11 cellular contexts compared by ENCODE assay signal in genomic region chr19:39144487-39145071, GRCh38. TPM values are rescaled to one million over a fixed set of nuclear protein-coding genes. Genes with fewer than 3 reads are reported as not detected.
A peak's percentile ranks its signal among the peaks of the same experiment; 100 is the strongest.
DNase-seq lines count a peak whose midpoint lies in the region; ATAC-seq, FAIRE-seq and TF ChIP-seq lines count a peak whose summit lies in the region.
"Had no signal": no experiment of that assay in that cellular context is flagged by ENCODE, and none has a peak within 500 bp of the region (broad histone marks: within the 10 kb centered on the region; RNA-seq: fewer than 3 reads in every experiment).

No MANE protein-coding gene starts in this region.

- H3K9me3 ChIP-seq in astrocyte (ENCODE audit: insufficient read depth, low read depth, low read length) = no peaks in the 10 kb centered on the region
- no peaks in the 10 kb centered on the region for H3K9me3 ChIP-seq in left ventricle myocardium inferior (replicated peaks)
- no peaks in the 10 kb centered on the region for H3K9me3 ChIP-seq in pancreas

- H3K4me1 Mint-ChIP-seq in astrocyte (ENCODE audit: low read depth, unreplicated experiment) = peaks cover 29% of the 10 kb centered on the region
- H3K4me1 Mint-ChIP-seq in stimulated activated naive B cell treated with anti-CD40 and anti-IgM and Interleukin-4, amounts not matched to agents 10 μg/mL and 1 μg/mL and 100 μg/mL, for 72 hours = peaks cover 28 to 47% of the 10 kb centered on the region in 2 donors

- H3K4me3 ChIP-seq in astrocyte (ENCODE audit: insufficient read depth, low read depth, low read length) (no peak overlapping the region), left ventricle myocardium inferior (peak overlapping the region; percentile 27), pancreas (no peak overlapping the region)
- H3K4me3 ChIP-seq: SK-N-MC had no signal

- H3K27ac Mint-ChIP-seq in astrocyte (ENCODE audit: unreplicated experiment) = peak overlapping the region; percentile 43
- no peak overlapping the region for H3K27ac Mint-ChIP-seq in stimulated activated naive B cell treated with anti-CD40 and anti-IgM and Interleukin-4, amounts not matched to agents 10 μg/mL and 1 μg/mL and 100 μg/mL, for 72 hours

- FAIRE-seq in astrocyte (lab: Jason Lieb, UNC) = no peak
- FAIRE-seq in pancreas (lab: Jason Lieb, UNC) = no peak

- DNase-seq in ELF-1 (ENCODE audit: low read depth, low spot score) = peak; percentile 86
- peak; percentile 36 for DNase-seq in astrocyte (ENCODE audit: low read depth)
- no peak for DNase-seq in left ventricle myocardium inferior
- DNase-seq in pancreas = peak in 3 of 6 donors; percentile 20 to 48 (median 30)
- no peak for DNase-seq in stimulated activated naive B cell treated with anti-CD40 and anti-IgM and Interleukin-4, amounts not matched to agents 10 μg/mL and 1 μg/mL and 100 μg/mL, for 72 hours
- DNase-seq in activated CD4-positive, alpha-beta T cell treated with anti-CD3 and anti-CD28 coated beads, Interleukin-2, amount 50 U/mL, for 4 hours = no peak
- no peak for DNase-seq in stimulated activated naive CD4-positive, alpha-beta T cell (lab: John Stamatoyannopoulos, UW)
- DNase-seq: activated T-cell treated with anti-CD3 and anti-CD28 coated beads for 4 hours had no signal

- peaks cover 83% of the 10 kb centered on the region for H4K20me1 ChIP-seq in astrocyte (ENCODE audit: insufficient read depth, low read length)

- peaks cover 4% of the 10 kb centered on the region for H3K36me3 Mint-ChIP-seq in astrocyte (ENCODE audit: low read depth, unreplicated experiment)
- peaks cover 0 to 10% of the 10 kb centered on the region in 2 donors for H3K36me3 Mint-ChIP-seq in stimulated activated naive B cell treated with anti-CD40 and anti-IgM and Interleukin-4, amounts not matched to agents 10 μg/mL and 1 μg/mL and 100 μg/mL, for 72 hours

- H3K36me3 ChIP-seq in astrocyte (ENCODE audit: insufficient read depth, low read length) (no peaks in the 10 kb centered on the region), left ventricle myocardium inferior (no peaks in the 10 kb centered on the region), pancreas (no peaks in the 10 kb centered on the region)

- H3K27me3 Mint-ChIP-seq in astrocyte (ENCODE audit: low read depth, unreplicated experiment) = no peaks in the 10 kb centered on the region
- H3K27me3 Mint-ChIP-seq in stimulated activated naive B cell treated with anti-CD40 and anti-IgM and Interleukin-4, amounts not matched to agents 10 μg/mL and 1 μg/mL and 100 μg/mL, for 72 hours = no peaks in the 10 kb centered on the region

- H3K9ac ChIP-seq in astrocyte (ENCODE audit: low read length) = no peak overlapping the region

- H3K27me3 ChIP-seq in astrocyte (ENCODE audit: insufficient read depth, low read length) = no peaks in the 10 kb centered on the region
- H3K27me3 ChIP-seq in left ventricle myocardium inferior (ENCODE audit: low read depth) = no peaks in the 10 kb centered on the region
- no peaks in the 10 kb centered on the region for H3K27me3 ChIP-seq in pancreas

- H3K79me2 ChIP-seq in astrocyte (ENCODE audit: insufficient read depth, low read length) = peaks cover 77% of the 10 kb centered on the region

- ATAC-seq in pancreas (peak; percentile 24 to 65 (median 58)), HG03460 (IDR thresholded peaks at IDR 0.05; ENCODE audit: unreplicated experiment) (no peak)
- no peak for ATAC-seq in stimulated activated naive B cell treated with anti-CD40 and anti-IgM and Interleukin-4, amounts not matched to agents 10 μg/mL and 1 μg/mL and 100 μg/mL, for 72 hours (replicated peaks)

- intact Hi-C loops in left ventricle myocardium inferior (cut with micrococcal nuclease) = no loop called here
- intact Hi-C loops in pancreas (cut with DNase I) = no loop called here

- TF ChIP-seq CTCF in astrocyte (IDR thresholded peaks at IDR 0.05; ENCODE audit: insufficient read depth, low read depth, low read length) (no peak), left ventricle myocardium inferior (IDR thresholded peaks at IDR 0.05; ENCODE audit: borderline replicate concordance) (no peak), pancreas (IDR thresholded peaks at IDR 0.05) (no peak)

- 5 to 9% methylated on average over 6 of the region's 6 CpGs for WGBS in pancreas, 2 donors

- H3K27ac ChIP-seq in astrocyte (ENCODE audit: low read depth, low read length) = no peak overlapping the region
- H3K27ac ChIP-seq in left ventricle myocardium inferior (replicated peaks) = peak overlapping the region; percentile 75
- H3K27ac ChIP-seq in pancreas = peak overlapping the region; percentile 72 to 80 (median 74)
- H3K27ac ChIP-seq: SK-N-MC had no signal

- H3K4me3 Mint-ChIP-seq in astrocyte (ENCODE audit: unreplicated experiment) = no peak overlapping the region
- H3K4me3 Mint-ChIP-seq in stimulated activated naive B cell treated with anti-CD40 and anti-IgM and Interleukin-4, amounts not matched to agents 10 μg/mL and 1 μg/mL and 100 μg/mL, for 72 hours = no peak overlapping the region

- H3K4me1 ChIP-seq in astrocyte (ENCODE audit: insufficient read depth, low read length) (peaks cover 7% of the 10 kb centered on the region), left ventricle myocardium inferior (peaks cover 39% of the 10 kb centered on the region), pancreas (peaks cover 15 to 32% (median 25%) of the 10 kb centered on the region in 3 donors)

- H3K9me3 Mint-ChIP-seq in astrocyte (ENCODE audit: unreplicated experiment) = peaks cover 4% of the 10 kb centered on the region
- no peaks in the 10 kb centered on the region for H3K9me3 Mint-ChIP-seq in stimulated activated naive B cell treated with anti-CD40 and anti-IgM and Interleukin-4, amounts not matched to agents 10 μg/mL and 1 μg/mL and 100 μg/mL, for 72 hours

- H2AFZ ChIP-seq in astrocyte (ENCODE audit: low read depth, low read length) = no peak overlapping the region

- peak overlapping the region; percentile 6 for H3K4me2 ChIP-seq in astrocyte (ENCODE audit: low read length)

RNA-seq across cellular contexts. Expression of gene PAK4, which starts 19.0 kb away (rescaled TPM):
- 48.0 and 51.1 TPM in 2 replicates for total RNA-seq in astrocyte
- total RNA-seq in left ventricle myocardium inferior = 17.0 TPM
- total RNA-seq in pancreas = 10 to 100 TPM; 19.4 to 37.2 (median 28.5) TPM
- polyA plus RNA-seq in pancreas = 10 to 100 TPM; 29.9 to 38.4 TPM

RNA-seq across cellular contexts. Expression of gene NCCRP1, which starts 52.2 kb away (rescaled TPM):
- total RNA-seq in astrocyte = not detected in 2 replicates
- not detected for total RNA-seq in left ventricle myocardium inferior
- total RNA-seq in pancreas = 1 to 10 TPM; 1.6 to 8.5 (median 4.1) TPM
- polyA plus RNA-seq in pancreas = 1 to 10 TPM in 1 of 2 donors, under 1 TPM in 1; 0.96 to 1.7 TPM

RNA-seq across cellular contexts. Expression of gene SYCN, which starts 59.5 kb away (rescaled TPM):
- total RNA-seq in astrocyte = not detected in 2 replicates
- total RNA-seq in left ventricle myocardium inferior = not detected
- 1,000 to 10,000 TPM; 1,282 to 3,883 (median 2,778) TPM for total RNA-seq in pancreas
- polyA plus RNA-seq in pancreas = 1,000 to 10,000 TPM; 1,825 to 2,558 TPM
- total RNA-seq: epithelial cell of proximal tubule had no signal

Comparison
In these comparisons a context has a peak if more than half of its experiments do, and no peak if none do; other contexts are left out.
1. DNase-seq: peak in ELF-1 (single experiment) and astrocyte (single experiment); none in left ventricle myocardium inferior (single experiment), stimulated activated naive B cell treated with anti-CD40 and anti-IgM and Interleukin-4, amounts not matched to agents 10 μg/mL and 1 μg/mL and 100 μg/mL, for 72 hours (single experiment), activated CD4-positive, alpha-beta T cell treated with anti-CD3 and anti-CD28 coated beads, Interleukin-2, amount 50 U/mL, for 4 hours (0 of 2) and stimulated activated naive CD4-positive, alpha-beta T cell (0 of 6).
2. ATAC-seq: peak in pancreas (4 of 4); none in stimulated activated naive B cell treated with anti-CD40 and anti-IgM and Interleukin-4, amounts not matched to agents 10 μg/mL and 1 μg/mL and 100 μg/mL, for 72 hours (0 of 2) and HG03460 (single experiment).
3. RNA of gene SYCN, which starts 59.5 kb away (total RNA-seq): 1,282 to 3,883 TPM in pancreas; not detected in astrocyte and not detected in left ventricle myocardium inferior (single experiment); every median in the first group is over 1,000 times any median in the second.